Comparison of ENCODE assay signal across 8 cellular contexts in the genomic region with DNA sequence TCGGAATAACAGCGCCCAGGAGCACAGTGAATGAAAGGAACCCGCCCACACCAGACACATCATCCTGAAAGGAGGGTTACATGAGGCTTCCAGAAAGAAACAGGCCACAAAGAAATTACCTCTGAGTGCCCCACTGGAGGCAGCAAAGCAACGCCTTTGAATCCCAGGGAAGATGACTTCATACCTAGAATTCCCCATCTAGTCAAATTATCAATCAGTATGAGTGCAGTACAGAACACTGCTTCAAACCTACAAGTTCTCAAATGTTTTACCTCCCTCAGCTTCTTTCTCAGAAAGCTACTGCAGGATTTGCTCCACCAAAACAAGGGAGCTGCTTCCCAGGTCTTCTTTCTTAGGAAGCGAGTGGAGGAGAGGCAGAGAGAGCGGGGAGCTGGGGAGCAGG.
DNase-seq lines count a peak whose midpoint lies in the region; ATAC-seq and FAIRE-seq lines count a peak whose summit lies in the region.

No MANE protein-coding gene starts in this region.

- ATAC-seq in HG02798 (IDR thresholded peaks at IDR 0.05; ENCODE audit: poor library complexity, unreplicated experiment) (peak; percentile 53), HG03139 (IDR thresholded peaks at IDR 0.05; ENCODE audit: unreplicated experiment) (no peak)

- DNase-seq in GM18507 (ENCODE audit: extremely low spot score, insufficient read length, low read depth): no peak
- peak; percentile 84 for DNase-seq in activated CD4-positive, alpha-beta T cell treated with anti-CD3 and anti-CD28 coated beads for 48 hours
- peak; percentile 21 for DNase-seq in midbrain (lab: John Stamatoyannopoulos, UW)
- DNase-seq in ecto neural progenitor cell (ENCODE audit: low spot score): no peak
- no peak for DNase-seq in NCI-H1105 (lab: John Stamatoyannopoulos, UW)
- no peak for DNase-seq in SHP77 treated with DMSO at 0.1 percent for 48 hours (lab: John Stamatoyannopoulos, UW)

- peak; percentile 97 for FAIRE-seq in GM18507 (lab: Jason Lieb, UNC)

Comparison
In these comparisons a context has a peak if more than half of its experiments do, and no peak if none do; other contexts are left out.
1. DNase-seq: peak in activated CD4-positive, alpha-beta T cell treated with anti-CD3 and anti-CD28 coated beads for 48 hours (single experiment) and midbrain (single experiment); none in GM18507 (single experiment), ecto neural progenitor cell (single experiment), NCI-H1105 (single experiment) and SHP77 treated with DMSO at 0.1 percent for 48 hours (single experiment).